10 cellular contexts compared by ENCODE assay signal in the genomic region with DNA sequence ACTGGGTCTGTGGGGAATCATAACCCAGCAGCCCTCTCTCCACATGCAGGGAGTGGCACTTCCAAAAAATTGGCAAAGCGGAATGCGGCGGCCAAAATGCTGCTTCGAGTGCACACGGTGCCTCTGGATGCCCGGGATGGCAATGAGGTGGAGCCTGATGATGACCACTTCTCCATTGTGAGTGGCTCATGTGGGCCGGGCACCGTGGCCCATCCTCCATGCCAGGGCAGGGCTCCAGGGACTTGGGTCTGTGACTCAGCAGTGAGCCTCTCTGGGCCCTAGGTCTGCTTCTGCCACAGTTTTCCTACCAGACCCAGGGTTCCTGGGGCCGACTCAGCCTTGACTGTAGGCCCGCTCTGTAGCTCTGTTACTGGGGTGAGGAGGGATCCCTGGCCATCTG. TPM values are rescaled to one million over a fixed set of nuclear protein-coding genes. Genes with fewer than 3 reads are reported as not detected.
DNase-seq lines count a peak whose midpoint lies in the region; ATAC-seq lines count a peak whose summit lies in the region.
"Had no signal": no experiment of that assay in that cellular context is flagged by ENCODE, and none has a peak within 500 bp of the region (broad histone marks: within the 10 kb centered on the region; RNA-seq: fewer than 3 reads in every experiment).

No MANE protein-coding gene starts in this region.

- H2BK15ac ChIP-seq in neuronal stem cell (ENCODE audit: low read length), result no peak overlapping the region

- peaks cover 30% of the 10 kb centered on the region for H3K4me1 Mint-ChIP-seq in central memory CD8-positive, alpha-beta T cell

- no peak overlapping the region for H2BK12ac ChIP-seq in neuronal stem cell (ENCODE audit: low read length)

- no peak overlapping the region for H3K4me2 ChIP-seq in neuronal stem cell (ENCODE audit: insufficient read depth, low read length, poor library complexity, severe bottlenecking)

- no peaks in the 10 kb centered on the region for H3K9me3 ChIP-seq in neuronal stem cell (replicated peaks in 1 of 2; ENCODE audit: control insufficient read depth in 2 of 2, insufficient read depth in 1 of 2, low read depth in 1 of 2, low read length in 2 of 2)

- no peak overlapping the region for H3K4me3 ChIP-seq in neuronal stem cell (ENCODE audit: low read length in 2 of 2)
- H3K4me3 ChIP-seq: skin epidermis had no signal

- H3K9ac ChIP-seq in neuronal stem cell (ENCODE audit: low read depth, low read length, poor library complexity), result peak overlapping the region; percentile 1

- no peak overlapping the region for H2AFZ ChIP-seq in neuronal stem cell (ENCODE audit: low read length)

- H3K4me1 ChIP-seq in neuronal stem cell (ENCODE audit: control insufficient read depth in 2 of 2, insufficient read depth in 1 of 2, low read depth in 1 of 2, low read length in 2 of 2), result peaks cover 11 to 12% of the 10 kb centered on the region in 2 donors

- DNase-seq in AG20443 (ENCODE audit: low spot score), result peak; percentile 79
- peak; percentile 38 for DNase-seq in HCEC 1CT
- DNase-seq in central memory CD8-positive, alpha-beta T cell (ENCODE audit: low spot score in 2 of 2), result no peak
- DNase-seq in neuronal stem cell (ENCODE audit: low spot score), result no peak
- no peak for DNase-seq in NCI-H1694 (lab: John Stamatoyannopoulos, UW)
- DNase-seq in NCI-H82 treated with DMSO at 0.1 percent for 48 hours (lab: John Stamatoyannopoulos, UW; ENCODE audit: unreplicated experiment), result no peak
- DNase-seq: NCI-H1417 had no signal

- H3K9me3 Mint-ChIP-seq in central memory CD8-positive, alpha-beta T cell, result no peaks in the 10 kb centered on the region

- H3K18ac ChIP-seq in neuronal stem cell (ENCODE audit: low read length), result no peak overlapping the region

- H3K36me3 Mint-ChIP-seq in central memory CD8-positive, alpha-beta T cell (ENCODE audit: insufficient read depth), result peaks cover 17% of the 10 kb centered on the region

- no peak overlapping the region for H2AK5ac ChIP-seq in neuronal stem cell (ENCODE audit: low read depth, low read length)

- no peak overlapping the region for H2BK5ac ChIP-seq in neuronal stem cell (ENCODE audit: low read length)

- H4K91ac ChIP-seq in neuronal stem cell (ENCODE audit: low read depth, low read length, poor library complexity), result no peak overlapping the region

- H3K23ac ChIP-seq in neuronal stem cell (ENCODE audit: low read depth, low read length, poor library complexity), result no peak overlapping the region

- no peak for ATAC-seq in central memory CD8-positive, alpha-beta T cell (replicated peaks; ENCODE audit: extremely low read depth, poor library complexity, severe bottlenecking)
- ATAC-seq in GM19395 (IDR thresholded peaks at IDR 0.05; ENCODE audit: unreplicated experiment), result no peak
- no peak for ATAC-seq in HG03457 (IDR thresholded peaks at IDR 0.05; ENCODE audit: unreplicated experiment)

- no peaks in the 10 kb centered on the region for H3K27me3 ChIP-seq in neuronal stem cell (ENCODE audit: control insufficient read depth in 3 of 3, insufficient read depth in 3 of 3, low read depth in 1 of 3, low read length in 3 of 3)

- no peak overlapping the region for H2BK120ac ChIP-seq in neuronal stem cell (ENCODE audit: low read depth, low read length)

- H3K4me3 Mint-ChIP-seq in central memory CD8-positive, alpha-beta T cell, result no peak overlapping the region

- H3K27ac ChIP-seq in neuronal stem cell (replicated peaks; ENCODE audit: low read length), result no peak overlapping the region

- H4K8ac ChIP-seq in neuronal stem cell (ENCODE audit: low read depth, low read length), result no peak overlapping the region

- no peak overlapping the region for H3K14ac ChIP-seq in neuronal stem cell (ENCODE audit: low read length)

- peaks cover 6% of the 10 kb centered on the region for H3K79me1 ChIP-seq in neuronal stem cell (ENCODE audit: low read depth, low read length)

- no peaks in the 10 kb centered on the region for H3K27me3 Mint-ChIP-seq in central memory CD8-positive, alpha-beta T cell

- WGBS in neuronal stem cell (ENCODE audit: extremely low coverage in 2 of 2, insufficient read length in 2 of 2, insufficient replicate concordance in 1 of 2), 2 donors, result no CpG with 5 or more reads among the region's 10 CpGs

- H3K36me3 ChIP-seq in neuronal stem cell (replicated peaks in 1 of 2; ENCODE audit: control insufficient read depth in 2 of 2, insufficient read depth in 2 of 2, low read length in 2 of 2), result peaks cover 13 to 52% of the 10 kb centered on the region in 2 donors

- no peak overlapping the region for H3K4ac ChIP-seq in neuronal stem cell (ENCODE audit: low read length)

- peak overlapping the region; percentile 52 for H3K27ac Mint-ChIP-seq in central memory CD8-positive, alpha-beta T cell (ENCODE audit: low read depth)

RNA-seq across cellular contexts. Expression of a gene that starts 2.2 kb away (rescaled TPM):
- polyA plus RNA-seq in neuronal stem cell (2013, experiment 1 of 2), result 0.17 TPM
- not detected for polyA plus RNA-seq in neuronal stem cell (2013, experiment 2 of 2)

RNA-seq across cellular contexts. Expression of a gene that starts 4.0 kb away (rescaled TPM):
- polyA plus RNA-seq in neuronal stem cell (2013, experiment 1 of 2), result 30.1 TPM
- 30.0 TPM for polyA plus RNA-seq in neuronal stem cell (2013, experiment 2 of 2)

RNA-seq across cellular contexts. Expression of a gene that starts 5.8 kb away (rescaled TPM):
- polyA plus RNA-seq in neuronal stem cell (2013, experiment 1 of 2), result 20.6 TPM
- polyA plus RNA-seq in neuronal stem cell (2013, experiment 2 of 2), result 19.7 TPM

RNA-seq across cellular contexts. Expression of a gene that starts 53.2 kb away (rescaled TPM):
- 903 TPM for polyA plus RNA-seq in neuronal stem cell (2013, experiment 1 of 2)
- polyA plus RNA-seq in neuronal stem cell (2013, experiment 2 of 2), result 910 TPM

Comparison
In these comparisons a context has a peak if more than half of its experiments do, and no peak if none do; other contexts are left out.
1. DNase-seq: peak in AG20443 (single experiment) and HCEC 1CT (single experiment); none in central memory CD8-positive, alpha-beta T cell (0 of 2), neuronal stem cell (single experiment), NCI-H1694 (single experiment) and NCI-H82 treated with DMSO at 0.1 percent for 48 hours (single experiment).